13 cellular contexts compared by ENCODE assay signal in genomic region chr18:7002107-7002506, GRCh38.
DNase-seq lines count a peak whose midpoint lies in the region; ATAC-seq and TF ChIP-seq lines count a peak whose summit lies in the region.
"Had no signal": no experiment of that assay in that cellular context is flagged by ENCODE, and none has a peak within 500 bp of the region (broad histone marks: within the 10 kb centered on the region; RNA-seq: fewer than 3 reads in every experiment).

No MANE protein-coding gene starts in this region.

- no peaks in the 10 kb centered on the region for H3K27me3 Mint-ChIP-seq in endothelial cell (ENCODE audit: unreplicated experiment)
- H3K27me3 Mint-ChIP-seq: T-cell had no signal

- H3K23ac ChIP-seq in mesendoderm (ENCODE audit: low read length): no peak overlapping the region

- H2BK5ac ChIP-seq in mesendoderm (ENCODE audit: low read length): no peak overlapping the region

- H3K4me2 ChIP-seq in mesendoderm (ENCODE audit: low read length): no peak overlapping the region
- H3K4me2 ChIP-seq: SK-N-SH had no signal

- H3K9me3 Mint-ChIP-seq in endothelial cell (ENCODE audit: unreplicated experiment): no peaks in the 10 kb centered on the region
- H3K9me3 Mint-ChIP-seq: T-cell had no signal

- no peak overlapping the region for H3K27ac ChIP-seq in mesendoderm (ENCODE audit: low read depth, low read length)
- no peak overlapping the region for H3K27ac ChIP-seq in effector memory CD4-positive, alpha-beta T cell (ENCODE audit: insufficient read depth, low read length, poor library complexity, severe bottlenecking)

- no peak overlapping the region for H3K4me3 Mint-ChIP-seq in endothelial cell (ENCODE audit: unreplicated experiment)
- H3K4me3 Mint-ChIP-seq: T-cell had no signal

- H3K4me3 ChIP-seq in H7 (ENCODE audit: insufficient read depth, low read depth, low read length): no peak overlapping the region
- H3K4me3 ChIP-seq in mesendoderm (ENCODE audit: low read length): no peak overlapping the region
- H3K4me3 ChIP-seq in effector memory CD4-positive, alpha-beta T cell (ENCODE audit: insufficient read depth, low read depth, low read length, poor library complexity, severe bottlenecking): no peak overlapping the region

- no CpG with 5 or more reads among the region's 3 CpGs for WGBS in mesendoderm (ENCODE audit: extremely low coverage, insufficient coverage, low lambda C conversion rate)

- no peak overlapping the region for H3K18ac ChIP-seq in mesendoderm (ENCODE audit: low read length)

- H4K8ac ChIP-seq in mesendoderm (ENCODE audit: low read depth, low read length): no peak overlapping the region

- no peaks in the 10 kb centered on the region for H3K36me3 Mint-ChIP-seq in endothelial cell (ENCODE audit: low read depth, unreplicated experiment)
- H3K36me3 Mint-ChIP-seq: T-cell had no signal

- H3K9me3 ChIP-seq in effector memory CD4-positive, alpha-beta T cell (ENCODE audit: control insufficient read depth, low read length): no peaks in the 10 kb centered on the region
- H3K9me3 ChIP-seq: SK-N-SH had no signal

- H3K9ac ChIP-seq in mesendoderm (ENCODE audit: low read length): no peak overlapping the region
- H3K9ac ChIP-seq: SK-N-SH had no signal

- no peak overlapping the region for H3K4ac ChIP-seq in mesendoderm (ENCODE audit: low read depth, low read length)

- no peak overlapping the region for H3K56ac ChIP-seq in mesendoderm (ENCODE audit: low read length)

- no peak for TF ChIP-seq CTCF in endothelial cell (IDR thresholded peaks at IDR 0.05; ENCODE audit: unreplicated experiment)

- no peaks in the 10 kb centered on the region for H3K79me2 ChIP-seq in mesendoderm (ENCODE audit: control insufficient read depth, insufficient read depth, low read length)

- DNase-seq in H7 (peak; percentile 65), NCI-H2081 (lab: John Stamatoyannopoulos, UW) (peak; percentile 18 to 80), NCI-H748 (lab: John Stamatoyannopoulos, UW; ENCODE audit: unreplicated experiment) (peak; percentile 32), mesendoderm (peak; percentile 18), endothelial cell (ENCODE audit: low spot score) (no peak)
- no peak for DNase-seq in effector memory CD4-positive, alpha-beta T cell
- DNase-seq: C1 segment of cervical spinal cord, NCI-H1436, NCI-H2171, SHP77, SK-N-SH, T-cell had no signal

- no peaks in the 10 kb centered on the region for H3K27me3 ChIP-seq in H7 (ENCODE audit: control insufficient read depth, insufficient read depth, low read length)
- no peaks in the 10 kb centered on the region for H3K27me3 ChIP-seq in mesendoderm (ENCODE audit: insufficient read depth, low read length, poor library complexity)
- no peaks in the 10 kb centered on the region for H3K27me3 ChIP-seq in effector memory CD4-positive, alpha-beta T cell (replicated peaks; ENCODE audit: control insufficient read depth, insufficient read depth, low read length, poor library complexity, severe bottlenecking)

- no peaks in the 10 kb centered on the region for H3K79me1 ChIP-seq in mesendoderm (ENCODE audit: low read length)

- no peak overlapping the region for H4K5ac ChIP-seq in mesendoderm (ENCODE audit: low read length)

- H2BK15ac ChIP-seq in mesendoderm (replicated peaks; ENCODE audit: low read depth): no peak overlapping the region

- no peak overlapping the region for H3K27ac Mint-ChIP-seq in endothelial cell (ENCODE audit: unreplicated experiment)
- H3K27ac Mint-ChIP-seq: T-cell had no signal

- peaks cover 6% of the 10 kb centered on the region for H3K4me1 Mint-ChIP-seq in endothelial cell (ENCODE audit: unreplicated experiment)
- H3K4me1 Mint-ChIP-seq: T-cell had no signal

- H3K4me1 ChIP-seq in mesendoderm (ENCODE audit: control insufficient read depth, low read depth, low read length): no peaks in the 10 kb centered on the region
- no peaks in the 10 kb centered on the region for H3K4me1 ChIP-seq in effector memory CD4-positive, alpha-beta T cell (ENCODE audit: control insufficient read depth, insufficient read depth, low read length, poor library complexity, severe bottlenecking)

- H2BK120ac ChIP-seq in mesendoderm (ENCODE audit: low read depth, low read length): no peak overlapping the region

- ATAC-seq in GM19463 (IDR thresholded peaks at IDR 0.05; ENCODE audit: unreplicated experiment): no peak
- ATAC-seq: T-cell had no signal

- H2AK5ac ChIP-seq in mesendoderm (ENCODE audit: low read length): no peak overlapping the region

- no peaks in the 10 kb centered on the region; the same call in none of the 2 replicates for H3K36me3 ChIP-seq in H7 (replicated peaks; ENCODE audit: control insufficient read depth, insufficient read depth, low read length)
- peaks cover 5% of the 10 kb centered on the region for H3K36me3 ChIP-seq in mesendoderm (ENCODE audit: control insufficient read depth, insufficient read depth, low read length)
- H3K36me3 ChIP-seq in effector memory CD4-positive, alpha-beta T cell (ENCODE audit: control insufficient read depth, insufficient read depth, low read length): no peaks in the 10 kb centered on the region

Comparison
In these comparisons a context has a peak if more than half of its experiments do, and no peak if none do; other contexts are left out.
1. DNase-seq: peak in H7 (single experiment), NCI-H2081 (2 of 2), NCI-H748 (single experiment) and mesendoderm (single experiment); none in endothelial cell (single experiment) and effector memory CD4-positive, alpha-beta T cell (0 of 3).